In the genomic region with DNA sequence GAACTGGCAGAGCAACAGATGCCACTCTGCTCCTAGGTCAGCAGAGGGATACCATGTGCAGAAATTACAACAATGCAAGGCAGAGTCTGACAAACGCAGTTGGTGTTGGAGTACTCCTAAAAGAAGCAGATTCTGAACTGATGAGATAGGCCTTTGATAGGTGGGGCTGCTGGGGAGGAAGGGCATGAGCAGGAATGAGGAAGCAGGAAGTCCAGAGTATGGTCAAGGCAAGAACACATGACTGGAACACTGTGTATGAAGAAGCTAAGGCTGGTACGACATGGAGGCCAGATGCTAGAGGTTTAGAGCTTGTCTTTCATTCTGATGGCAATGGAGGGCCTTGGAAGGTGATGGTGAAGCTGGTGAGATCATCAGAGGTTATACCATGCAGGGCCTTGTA, we compare ENCODE assay signal across 16 cellular contexts. TPM values are rescaled to one million over a fixed set of nuclear protein-coding genes. Genes with fewer than 3 reads are reported as not detected.
DNase-seq lines count a peak whose midpoint lies in the region; ATAC-seq and TF ChIP-seq lines count a peak whose summit lies in the region.
"Had no signal": no experiment of that assay in that cellular context is flagged by ENCODE, and none has a peak within 500 bp of the region (broad histone marks: within the 10 kb centered on the region; RNA-seq: fewer than 3 reads in every experiment).

No MANE protein-coding gene starts in this region.

- intact Hi-C loops in activated CD8-positive, alpha-beta T cell treated with anti-CD3 and anti-CD28 coated beads for 36 hours (cut with micrococcal nuclease): no loop called here
- intact Hi-C loops in esophagus muscularis mucosa (cut with DNase I): no loop called here

- TF ChIP-seq CTCF in activated CD8-positive, alpha-beta T cell treated with anti-CD3 and anti-CD28 coated beads for 36 hours (IDR thresholded peaks at IDR 0.05): no peak
- no peak for TF ChIP-seq CTCF in esophagus muscularis mucosa (IDR thresholded peaks at IDR 0.05)

- H3K4me3 Mint-ChIP-seq in activated CD8-positive, alpha-beta T cell treated with anti-CD3 and anti-CD28 coated beads for 36 hours: no peak overlapping the region
- no peak overlapping the region for H3K4me3 Mint-ChIP-seq in activated CD4-positive, alpha-beta T cell treated with anti-CD3 and anti-CD28 coated beads, Interleukin-2, amount 10 ng/mL, durations not matched to agents 7 days and 5 days
- H3K4me3 Mint-ChIP-seq: activated CD4-positive, alpha-beta T cell treated with anti-CD3 and anti-CD28 coated beads, Interleukin-2, amount 10 ng/mL, durations not matched to agents 24 days and 14 days; activated T-cell treated with anti-CD3 and anti-CD28 coated beads, Interleukin-2, amount 50 U/mL, for 24 hours; CD8-positive, alpha-beta T cell; T-helper 17 cell had no signal

- H3K4me3 ChIP-seq in esophagus muscularis mucosa: no peak overlapping the region
- H3K4me3 ChIP-seq: adrenal gland had no signal

- no peak overlapping the region for H3K27ac ChIP-seq in esophagus muscularis mucosa (replicated peaks in 1 of 4)
- H3K27ac ChIP-seq: adrenal gland had no signal

- no peaks in the 10 kb centered on the region for H3K36me3 Mint-ChIP-seq in activated CD8-positive, alpha-beta T cell treated with anti-CD3 and anti-CD28 coated beads for 36 hours (ENCODE audit: low read depth)
- no peaks in the 10 kb centered on the region for H3K36me3 Mint-ChIP-seq in activated CD4-positive, alpha-beta T cell treated with anti-CD3 and anti-CD28 coated beads, Interleukin-2, amount 10 ng/mL, durations not matched to agents 7 days and 5 days (ENCODE audit: low read depth)
- H3K36me3 Mint-ChIP-seq: CD8-positive, alpha-beta T cell had no signal

- peaks cover 6 to 16% (median 13%) of the 10 kb centered on the region in 4 donors for H3K4me1 ChIP-seq in esophagus muscularis mucosa
- H3K4me1 ChIP-seq: adrenal gland had no signal

- TF ChIP-seq EP300 in esophagus muscularis mucosa (IDR thresholded peaks at IDR 0.05): no peak

- DNase-seq in SIG-M5 treated with dmso at 0.1 percent for 504 hours (lab: John Stamatoyannopoulos, UW; ENCODE audit: unreplicated experiment) (peak; percentile 21), SIG-M5 (lab: John Stamatoyannopoulos, UW) (no peak), SKM-1 treated with dmso at 0.1 percent for 144 hours (lab: John Stamatoyannopoulos, UW; ENCODE audit: unreplicated experiment) (peak; percentile 17), kidney tubule cell (ENCODE audit: low spot score) (peak; percentile 67), esophagus muscularis mucosa (ENCODE audit: extremely low spot score) (no peak)
- DNase-seq in activated CD4-positive, CD25-positive, alpha-beta regulatory T cell treated with anti-CD3 and anti-CD28 coated beads, Interleukin-2, amount 50 U/mL, for 72 hours: no peak
- no peak for DNase-seq in activated CD8-positive, alpha-beta T cell treated with anti-CD3 and anti-CD28 coated beads for 36 hours
- DNase-seq in activated CD4-positive, alpha-beta T cell treated with anti-CD3 and anti-CD28 coated beads, Interleukin-2, amount 10 ng/mL, durations not matched to agents 7 days and 5 days: no peak
- DNase-seq: 8988T; activated CD4-positive, alpha-beta T cell treated with anti-CD3 and anti-CD28 coated beads, Interleukin-2, amount 10 ng/mL, durations not matched to agents 24 days and 14 days; activated T-cell treated with anti-CD3 and anti-CD28 coated beads, Interleukin-2, amount 50 U/mL, for 24 hours; adrenal gland; CD8-positive, alpha-beta T cell; kidney glomerular epithelial cell; NCI-H1436 treated with DMSO at 0.1 percent for 48 hours; T-helper 17 cell had no signal

- CTCF ChIA-PET in activated CD8-positive, alpha-beta T cell treated with anti-CD3 and anti-CD28 coated beads for 36 hours (lab: Charles Lee): interaction anchor here (2.1 to 2.6 kb wide), 2 partner anchors 12 to 25 kb away, joined by 5 to 8 read pairs; no protein-coding TSS in a partner anchor
- CTCF ChIA-PET in activated CD4-positive, alpha-beta T cell treated with anti-CD3 and anti-CD28 coated beads, Interleukin-2, amount 10 ng/mL, durations not matched to agents 7 days and 5 days (lab: Charles Lee): interaction anchor here (0.5 to 1.1 kb wide), 2 partner anchors 11 to 31 kb away, joined by 3 read pairs; a partner anchor contains a TSS

- 82% methylated on average over 2 of the region's 2 CpGs for whole genome bisulfite sequencing in esophagus muscularis mucosa

- H3K9me3 Mint-ChIP-seq in activated CD8-positive, alpha-beta T cell treated with anti-CD3 and anti-CD28 coated beads for 36 hours: no peaks in the 10 kb centered on the region
- no peaks in the 10 kb centered on the region for H3K9me3 Mint-ChIP-seq in activated CD4-positive, alpha-beta T cell treated with anti-CD3 and anti-CD28 coated beads, Interleukin-2, amount 10 ng/mL, durations not matched to agents 7 days and 5 days
- H3K9me3 Mint-ChIP-seq: activated CD4-positive, alpha-beta T cell treated with anti-CD3 and anti-CD28 coated beads, Interleukin-2, amount 10 ng/mL, durations not matched to agents 24 days and 14 days; activated T-cell treated with anti-CD3 and anti-CD28 coated beads, Interleukin-2, amount 50 U/mL, for 24 hours; CD8-positive, alpha-beta T cell had no signal

- no peaks in the 10 kb centered on the region for H3K27me3 ChIP-seq in esophagus muscularis mucosa
- H3K27me3 ChIP-seq: adrenal gland had no signal

- POLR2A ChIA-PET in activated CD8-positive, alpha-beta T cell treated with anti-CD3 and anti-CD28 coated beads for 36 hours (lab: Charles Lee): no interaction called here
- POLR2A ChIA-PET in activated CD4-positive, alpha-beta T cell treated with anti-CD3 and anti-CD28 coated beads, Interleukin-2, amount 10 ng/mL, durations not matched to agents 7 days and 5 days (lab: Charles Lee): no interaction called here

- no peaks in the 10 kb centered on the region for H3K36me3 ChIP-seq in esophagus muscularis mucosa
- H3K36me3 ChIP-seq: adrenal gland had no signal

- H3K27me3 Mint-ChIP-seq in activated CD8-positive, alpha-beta T cell treated with anti-CD3 and anti-CD28 coated beads for 36 hours: no peaks in the 10 kb centered on the region
- H3K27me3 Mint-ChIP-seq in activated CD4-positive, alpha-beta T cell treated with anti-CD3 and anti-CD28 coated beads, Interleukin-2, amount 10 ng/mL, durations not matched to agents 7 days and 5 days: no peaks in the 10 kb centered on the region
- H3K27me3 Mint-ChIP-seq: activated CD4-positive, alpha-beta T cell treated with anti-CD3 and anti-CD28 coated beads, Interleukin-2, amount 10 ng/mL, durations not matched to agents 24 days and 14 days; activated T-cell treated with anti-CD3 and anti-CD28 coated beads, Interleukin-2, amount 50 U/mL, for 24 hours had no signal

- H3K27ac Mint-ChIP-seq in activated CD8-positive, alpha-beta T cell treated with anti-CD3 and anti-CD28 coated beads for 36 hours: no peak overlapping the region
- H3K27ac Mint-ChIP-seq in activated CD4-positive, alpha-beta T cell treated with anti-CD3 and anti-CD28 coated beads, Interleukin-2, amount 10 ng/mL, durations not matched to agents 7 days and 5 days: no peak overlapping the region
- H3K27ac Mint-ChIP-seq: activated CD4-positive, alpha-beta T cell treated with anti-CD3 and anti-CD28 coated beads, Interleukin-2, amount 10 ng/mL, durations not matched to agents 24 days and 14 days; activated T-cell treated with anti-CD3 and anti-CD28 coated beads, Interleukin-2, amount 50 U/mL, for 24 hours; CD8-positive, alpha-beta T cell; T-helper 17 cell had no signal

- peaks cover 5% of the 10 kb centered on the region for H3K4me1 Mint-ChIP-seq in activated CD8-positive, alpha-beta T cell treated with anti-CD3 and anti-CD28 coated beads for 36 hours (ENCODE audit: low read depth)
- H3K4me1 Mint-ChIP-seq in activated CD4-positive, alpha-beta T cell treated with anti-CD3 and anti-CD28 coated beads, Interleukin-2, amount 10 ng/mL, durations not matched to agents 7 days and 5 days: peaks cover 6% of the 10 kb centered on the region

- H3K9me3 ChIP-seq in esophagus muscularis mucosa: no peaks in the 10 kb centered on the region
- H3K9me3 ChIP-seq: adrenal gland had no signal

- ATAC-seq in activated CD8-positive, alpha-beta T cell treated with anti-CD3 and anti-CD28 coated beads for 36 hours: no peak
- ATAC-seq: CD8-positive, alpha-beta T cell; T-helper 17 cell had no signal

- no peak for TF ChIP-seq POLR2A in esophagus muscularis mucosa (IDR thresholded peaks at IDR 0.05; ENCODE audit: low read depth)

RNA-seq across cellular contexts. Expression of a gene that starts 11.5 kb away (rescaled TPM):
- total RNA-seq in activated CD8-positive, alpha-beta T cell treated with anti-CD3 and anti-CD28 coated beads for 36 hours: 100 to 1,000 TPM; 119 to 121 TPM
- 100 to 1,000 TPM; 142 to 167 TPM for total RNA-seq in activated CD4-positive, alpha-beta T cell treated with anti-CD3 and anti-CD28 coated beads, Interleukin-2, amount 10 ng/mL, durations not matched to agents 7 days and 5 days
- total RNA-seq in esophagus muscularis mucosa: 100 to 1,000 TPM in 2 of 4 donors, 10 to 100 TPM in 2; 90.3 to 116 (median 104) TPM

RNA-seq across cellular contexts. Expression of a gene that starts 56.8 kb away (rescaled TPM):
- total RNA-seq in activated CD8-positive, alpha-beta T cell treated with anti-CD3 and anti-CD28 coated beads for 36 hours: 100 to 1,000 TPM; 125 to 129 TPM
- 100 to 1,000 TPM; 209 to 226 TPM for total RNA-seq in activated CD4-positive, alpha-beta T cell treated with anti-CD3 and anti-CD28 coated beads, Interleukin-2, amount 10 ng/mL, durations not matched to agents 7 days and 5 days
- total RNA-seq in esophagus muscularis mucosa: 100 to 1,000 TPM; 162 to 263 (median 225) TPM

Comparison
In these comparisons a context has a peak if more than half of its experiments do, and no peak if none do; other contexts are left out.
1. DNase-seq: peak in SIG-M5 treated with dmso at 0.1 percent for 504 hours (single experiment), SKM-1 treated with dmso at 0.1 percent for 144 hours (single experiment) and kidney tubule cell (single experiment); none in SIG-M5 (single experiment), activated CD4-positive, CD25-positive, alpha-beta regulatory T cell treated with anti-CD3 and anti-CD28 coated beads, Interleukin-2, amount 50 U/mL, for 72 hours (single experiment), activated CD8-positive, alpha-beta T cell treated with anti-CD3 and anti-CD28 coated beads for 36 hours (single experiment), activated CD4-positive, alpha-beta T cell treated with anti-CD3 and anti-CD28 coated beads, Interleukin-2, amount 10 ng/mL, durations not matched to agents 7 days and 5 days (single experiment) and esophagus muscularis mucosa (single experiment).